In the genomic region with DNA sequence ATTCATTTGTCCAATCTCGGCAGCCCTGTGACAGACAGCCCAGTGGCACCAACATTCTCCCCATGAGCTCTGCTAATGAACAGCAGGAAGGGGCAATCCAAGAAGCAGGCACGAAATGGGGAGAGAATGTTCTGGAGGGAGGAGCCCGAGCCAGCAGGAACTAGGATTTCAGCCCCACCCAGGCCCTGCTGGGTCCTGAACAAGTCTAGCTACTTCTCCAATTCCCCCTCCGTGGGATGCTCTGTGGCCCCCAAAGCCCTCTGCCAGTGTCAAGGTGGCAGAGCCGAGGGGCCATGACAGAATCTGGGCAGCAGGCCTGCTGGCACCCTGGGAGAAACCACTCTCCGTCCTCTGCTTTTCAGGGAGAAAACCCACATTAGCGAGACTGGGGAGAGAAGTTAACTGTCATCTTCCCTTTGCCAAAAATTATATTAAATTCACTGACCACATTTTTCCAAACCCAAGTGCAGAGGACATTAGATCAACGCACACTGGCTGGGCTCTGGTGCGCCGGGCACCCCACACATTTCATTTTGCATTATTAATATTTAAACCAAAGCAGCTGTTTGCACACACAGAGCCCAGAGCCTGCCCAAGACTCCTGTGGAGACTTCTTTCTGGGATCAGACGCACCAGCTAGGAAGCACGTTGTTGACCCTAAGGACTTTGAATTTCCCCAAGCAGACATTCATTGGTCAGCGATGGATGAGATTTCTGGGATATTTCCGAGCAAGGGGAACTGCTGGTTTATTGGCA, we compare ENCODE assay signal across 12 cellular contexts.
DNase-seq lines count a peak whose midpoint lies in the region; ATAC-seq, FAIRE-seq and TF ChIP-seq lines count a peak whose summit lies in the region.
"Had no signal": no experiment of that assay in that cellular context is flagged by ENCODE, and none has a peak within 500 bp of the region (broad histone marks: within the 10 kb centered on the region; RNA-seq: fewer than 3 reads in every experiment).

No MANE protein-coding gene starts in this region.

- TF ChIP-seq CTCF in GM23338 (conservative IDR thresholded peaks at IDR 0.05; ENCODE audit: low read depth in 2 of 2) (no peak), H1 (IDR thresholded peaks at IDR 0.05; ENCODE audit: control extremely low read depth in 1 of 3, insufficient read depth in 1 of 3, low read depth in 1 of 3, low read length in 3 of 3) (no peak), lower lobe of right lung (IDR thresholded peaks at IDR 0.05) (no peak), spleen (IDR thresholded peaks at IDR 0.05 in 8 of 11, conservative IDR thresholded peaks at IDR 0.05 in 3 of 11) (no peak)

- no peaks in the 10 kb centered on the region for H3K79me1 ChIP-seq in H1 (ENCODE audit: low read depth, low read length)

- H2BK20ac ChIP-seq in H1 (ENCODE audit: low read length), result no peak overlapping the region

- no peak overlapping the region for H2AK5ac ChIP-seq in H1 (ENCODE audit: low read depth, low read length)

- H2BK15ac ChIP-seq in H1 (ENCODE audit: low read length), result peak overlapping the region; percentile 34; the same call in 1 of the 2 replicates

- H2BK12ac ChIP-seq in H1 (ENCODE audit: low read depth, low read length), result no peak overlapping the region

- no peak overlapping the region for H3K4ac ChIP-seq in H1 (replicated peaks; ENCODE audit: insufficient read length, low read depth, low read length)

- H3K27me3 Mint-ChIP-seq in GM23338 (ENCODE audit: insufficient read depth, low read depth, poor library complexity), result peaks cover 9% of the 10 kb centered on the region

- H3K27ac Mint-ChIP-seq in GM23338, result no peak overlapping the region
- H3K27ac Mint-ChIP-seq: progenitor cell of endocrine pancreas had no signal

- no peak overlapping the region for H2BK120ac ChIP-seq in H1 (replicated peaks; ENCODE audit: low read depth, low read length)

- no peaks in the 10 kb centered on the region for H3K9me2 ChIP-seq in GM23338 (ENCODE audit: insufficient read depth)

- no peaks in the 10 kb centered on the region for H3F3A ChIP-seq in GM23338 (replicated peaks; ENCODE audit: low read depth)

- H3K27ac ChIP-seq in GM23338 (ENCODE audit: low read depth) (no peak overlapping the region), H1 (ENCODE audit: low read depth, low read length) (no peak overlapping the region), lower lobe of right lung (peak overlapping the region; percentile 58), spleen (peak overlapping the region in 6 of 8 donors; percentile 39 to 70 (median 60))
- H3K27ac ChIP-seq: C4-2B, VCaP had no signal

- H3K9me3 ChIP-seq in H1 (ENCODE audit: insufficient read depth in 2 of 2, low read depth in 1 of 2, low read length in 1 of 2) (no peaks in the 10 kb centered on the region), lower lobe of right lung (no peaks in the 10 kb centered on the region), spleen (no peaks in the 10 kb centered on the region)

- no peak for TF ChIP-seq EP300 in H1 (IDR thresholded peaks at IDR 0.05; ENCODE audit: borderline replicate concordance in 1 of 2, low read depth in 2 of 2, low read length in 2 of 2)

- H4K20me1 ChIP-seq in GM23338 (replicated peaks; ENCODE audit: insufficient read depth) (no peaks in the 10 kb centered on the region), H1 (replicated peaks in 1 of 2; ENCODE audit: control insufficient read depth in 1 of 2, insufficient read depth in 2 of 2, low read length in 2 of 2) (no peaks in the 10 kb centered on the region)

- H3K27me3 ChIP-seq in GM23338 (ENCODE audit: insufficient read depth), result no peaks in the 10 kb centered on the region
- no peaks in the 10 kb centered on the region for H3K27me3 ChIP-seq in H1 (replicated peaks in 1 of 4; ENCODE audit: control insufficient read depth in 3 of 4, extremely low read depth in 1 of 4, insufficient read depth in 3 of 4, low read length in 3 of 4)
- H3K27me3 ChIP-seq in lower lobe of right lung (ENCODE audit: low read depth), result no peaks in the 10 kb centered on the region
- no peaks in the 10 kb centered on the region for H3K27me3 ChIP-seq in spleen (replicated peaks in 1 of 7)

- H3K18ac ChIP-seq in H1 (ENCODE audit: extremely low read depth, low read length), result no peak overlapping the region

- H3K36me3 ChIP-seq in GM23338 (ENCODE audit: insufficient read depth) (no peaks in the 10 kb centered on the region), H1 (ENCODE audit: control insufficient read depth in 2 of 4, insufficient read depth in 4 of 4, low read length in 3 of 4) (no peaks in the 10 kb centered on the region), lower lobe of right lung (no peaks in the 10 kb centered on the region), spleen (no peaks in the 10 kb centered on the region)

- no peak overlapping the region for H4K5ac ChIP-seq in H1 (ENCODE audit: insufficient read length, low read depth, low read length)

- H3K4me1 ChIP-seq in GM23338 (ENCODE audit: insufficient read depth) (peaks cover 32% of the 10 kb centered on the region), H1 (replicated peaks in 1 of 4; ENCODE audit: control insufficient read depth in 3 of 4, insufficient read depth in 4 of 4, low read length in 3 of 4) (peaks cover 0 to 18% (median 11%) of the 10 kb centered on the region in 4 experiments), lower lobe of right lung (peaks cover 35% of the 10 kb centered on the region), spleen (peaks cover 0 to 34% (median 8%) of the 10 kb centered on the region in 6 donors)

- ATAC-seq in GM23338 (no peak), lower lobe of right lung (peak; percentile 14 to 18), GM21528 (IDR thresholded peaks at IDR 0.05; ENCODE audit: low FRiP score, unreplicated experiment) (no peak)

- H2AFZ ChIP-seq in GM23338 (peak overlapping the region; percentile 63; the same call in 1 of the 2 replicates), H1 (ENCODE audit: low read length) (no peak overlapping the region)

- no peak overlapping the region for H3K14ac ChIP-seq in H1 (ENCODE audit: insufficient read length)

- WGBS in H1 (ENCODE audit: extremely low coverage in 1 of 2, insufficient coverage in 1 of 2, insufficient read length in 1 of 2, insufficient replicate concordance in 2 of 2, low coverage in 1 of 2, low lambda C conversion rate in 2 of 2, missing lambda C conversion rate in 1 of 2), 2 experiments, result 79% methylated on average over 14 of the region's 14 CpGs; no CpG with 5 or more reads in 1 of the 2 experiments
- WGBS in spleen, 5 donors, result 59 to 72% (median 67%) methylated on average over 14 of the region's 14 CpGs

- POLR2A ChIA-PET in H1 (lab: Charles Lee; ENCODE audit: partially characterized antibody), result interaction anchor here (0.5 kb wide), 1 partner anchor 439 kb away, joined by 3 read pairs; no protein-coding TSS in a partner anchor

- no peaks in the 10 kb centered on the region for H3K23me2 ChIP-seq in H1 (ENCODE audit: low read depth, low read length)

- H3K9me3 Mint-ChIP-seq in GM23338, result no peaks in the 10 kb centered on the region; the same call in 2 of the 3 replicates

- H3K79me2 ChIP-seq in GM23338 (replicated peaks; ENCODE audit: insufficient read depth) (no peaks in the 10 kb centered on the region), H1 (ENCODE audit: control insufficient read depth in 1 of 2, insufficient read depth in 2 of 2, low read length in 2 of 2) (no peaks in the 10 kb centered on the region)

- no peak overlapping the region; the same call in 1 of the 2 replicates for H2BK5ac ChIP-seq in H1 (ENCODE audit: low read depth, low read length)

- H4K91ac ChIP-seq in H1 (replicated peaks; ENCODE audit: insufficient read length, low read length), result no peak overlapping the region

- TF ChIP-seq POLR2A in H1 (IDR thresholded peaks at IDR 0.05; ENCODE audit: control extremely low read depth in 1 of 2, low read depth in 2 of 2, low read length in 2 of 2) (no peak), spleen (IDR thresholded peaks at IDR 0.05) (no peak)

- H3K4me3 ChIP-seq in GM23338, result no peak overlapping the region
- no peak overlapping the region for H3K4me3 ChIP-seq in H1 (ENCODE audit: extremely low read depth in 1 of 4, insufficient read depth in 2 of 4, low read depth in 3 of 4, low read length in 4 of 4)
- H3K4me3 ChIP-seq in lower lobe of right lung, result no peak overlapping the region
- no peak overlapping the region for H3K4me3 ChIP-seq in spleen

- no peak for TF ChIP-seq RAD21 in H1 (IDR thresholded peaks at IDR 0.05 in 1 of 2, conservative IDR thresholded peaks at IDR 0.05 in 1 of 2; ENCODE audit: low read depth in 2 of 2, low read length in 2 of 2)

- H3K36me3 Mint-ChIP-seq in GM23338 (ENCODE audit: low read depth), result no peaks in the 10 kb centered on the region; the same call in 2 of the 3 replicates

- peaks cover 47% of the 10 kb centered on the region for H3K4me1 Mint-ChIP-seq in GM23338

- intact Hi-C loops in lower lobe of right lung (cut with DNase I), result no loop called here
- intact Hi-C loops in spleen (cut with DNase I; ENCODE audit: low total_unique reads), result no loop called here

- no peak overlapping the region for H3K4me2 ChIP-seq in GM23338
- H3K4me2 ChIP-seq in H1 (ENCODE audit: insufficient read depth in 1 of 2, low read depth in 2 of 2, low read length in 2 of 2), result no peak overlapping the region

- FAIRE-seq in H1 (lab: Jason Lieb, UNC), result no peak
- FAIRE-seq: GM19239 had no signal

- H4K8ac ChIP-seq in H1 (ENCODE audit: extremely low read depth, insufficient read depth, low read length), result peak overlapping the region; percentile 5; the same call in 1 of the 2 replicates

- no peak overlapping the region for H3K4me3 Mint-ChIP-seq in GM23338

- DNase-seq in GM23338 (ENCODE audit: low spot score), result no peak
- no peak for DNase-seq in H1 (ENCODE audit: low read depth in 1 of 2, low spot score in 2 of 2)
- no peak for DNase-seq in lower lobe of right lung
- no peak for DNase-seq in spleen
- DNase-seq in HuH-7.5 (ENCODE audit: low spot score), result no peak
- no peak for DNase-seq in cerebellum (ENCODE audit: low spot score)
- DNase-seq in NCI-H69 (lab: John Stamatoyannopoulos, UW), result no peak

- H3K56ac ChIP-seq in H1 (replicated peaks; ENCODE audit: insufficient read length, low read depth, low read length), result no peak overlapping the region

- CTCF ChIA-PET in H1 (lab: Charles Lee; ENCODE audit: partially characterized antibody), result interaction anchor here (1.3 to 2.8 kb wide), 5 partner anchors 73 to 118 kb away, joined by 3 to 10 read pairs (median 5); no protein-coding TSS in a partner anchor

- H3K9ac ChIP-seq in H1 (replicated peaks in 1 of 4; ENCODE audit: extremely low read depth in 1 of 4, low read depth in 3 of 4, low read length in 3 of 4), result no peak overlapping the region

- no peak overlapping the region for H3K23ac ChIP-seq in H1 (ENCODE audit: insufficient read length)

TF ChIP-seq in GM23338, 12 proteins besides CTCF, POLR2A, EP300 and RAD21 (continues in another document):
- TF ChIP-seq POLR2AphosphoS5 (IDR thresholded peaks at IDR 0.05; ENCODE audit: low read depth), result no peak
- TF ChIP-seq NANOG (IDR thresholded peaks at IDR 0.05; ENCODE audit: borderline replicate concordance), result no peak
- TF ChIP-seq STAT1 (IDR thresholded peaks at IDR 0.05; ENCODE audit: unreplicated experiment), result no peak

TF ChIP-seq in H1, 55 proteins besides CTCF, POLR2A, EP300 and RAD21 (continues in another document):
- no peak for TF ChIP-seq KDM4A (IDR thresholded peaks at IDR 0.05; ENCODE audit: low read depth, low read length, severe bottlenecking)
- no peak for TF ChIP-seq RXRA (IDR thresholded peaks at IDR 0.05; ENCODE audit: insufficient read depth, low read depth, low read length)
- TF ChIP-seq FOSL1 (IDR thresholded peaks at IDR 0.05; ENCODE audit: insufficient read depth, low read depth, low read length), result no peak
- no peak for TF ChIP-seq BACH1 (IDR thresholded peaks at IDR 0.05; ENCODE audit: low read length)

Comparison
In these comparisons a context has a peak if more than half of its experiments do, and no peak if none do; other contexts are left out.
1. ATAC-seq: peak in lower lobe of right lung (2 of 2); none in GM23338 (single experiment) and GM21528 (single experiment).
2. H3K27ac ChIP-seq: peak in lower lobe of right lung (single experiment) and spleen (6 of 8); none in GM23338 (single experiment) and H1 (single experiment).